ENCODE assay signal across 10 cellular contexts in the genomic region with DNA sequence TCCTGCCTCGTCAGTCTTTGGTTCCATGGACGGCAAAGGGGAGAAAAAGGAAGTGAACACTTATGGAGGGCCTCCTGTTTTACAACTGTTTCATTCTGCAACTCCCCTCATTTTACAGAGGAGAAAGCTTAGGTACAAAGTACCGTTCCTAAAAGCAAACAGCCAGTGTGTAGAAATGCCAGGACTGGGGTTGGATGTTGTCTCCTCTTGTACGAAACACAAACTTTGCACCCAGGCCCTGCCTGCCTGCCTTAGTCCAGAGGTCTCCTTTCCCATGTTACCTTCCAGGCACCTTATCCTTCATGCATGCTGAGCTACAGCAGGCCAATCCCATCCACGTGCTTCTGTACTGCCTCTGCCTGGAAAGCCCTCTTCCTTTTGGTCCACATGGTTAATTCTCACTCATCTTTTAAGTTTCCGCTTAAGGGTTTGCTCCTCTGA.
DNase-seq lines count a peak whose midpoint lies in the region; ATAC-seq and TF ChIP-seq lines count a peak whose summit lies in the region.
"Had no signal": no experiment of that assay in that cellular context is flagged by ENCODE, and none has a peak within 500 bp of the region (broad histone marks: within the 10 kb centered on the region; RNA-seq: fewer than 3 reads in every experiment).

No MANE protein-coding gene starts in this region.

- no peaks in the 10 kb centered on the region for H3K9me3 ChIP-seq in SU-DHL-6 (ENCODE audit: insufficient read depth, low read length)
- H3K9me3 ChIP-seq in HAP-1, result no peaks in the 10 kb centered on the region

- H2AFZ ChIP-seq in SU-DHL-6 (ENCODE audit: low read depth, low read length, severe bottlenecking), result peak overlapping the region; percentile 88

- no peaks in the 10 kb centered on the region for H4K20me1 ChIP-seq in SU-DHL-6 (ENCODE audit: low read depth, low read length)

- H3K79me2 ChIP-seq in SU-DHL-6 (ENCODE audit: insufficient read depth, low read length), result no peaks in the 10 kb centered on the region

- ATAC-seq in HG03378 (IDR thresholded peaks at IDR 0.05; ENCODE audit: unreplicated experiment), result no peak

- peak overlapping the region; percentile 54 for H3K9ac ChIP-seq in SU-DHL-6 (ENCODE audit: low read length)

- no peak for TF ChIP-seq CTCF in SU-DHL-6 (IDR thresholded peaks at IDR 0.05; ENCODE audit: insufficient read depth, low read length, poor library complexity, severe bottlenecking)

- peaks cover 0 to 2% (median 2%) of the 10 kb centered on the region in 3 donors for H3K27me3 Mint-ChIP-seq in immature natural killer cell (ENCODE audit: low read depth in 3 of 3)
- H3K27me3 Mint-ChIP-seq: brain had no signal

- H3K4me2 ChIP-seq in SU-DHL-6 (ENCODE audit: low read depth, low read length, poor library complexity, severe bottlenecking), result peak overlapping the region; percentile 98

- H3K4me1 Mint-ChIP-seq in immature natural killer cell, result peaks cover 58 to 66% of the 10 kb centered on the region in 2 donors

- no peaks in the 10 kb centered on the region for H3K27me3 ChIP-seq in SU-DHL-6 (ENCODE audit: low read length)
- no peaks in the 10 kb centered on the region for H3K27me3 ChIP-seq in HAP-1 (ENCODE audit: low read depth)

- peaks cover 0 to 2% (median 0%) of the 10 kb centered on the region in 6 donors for H3K9me3 Mint-ChIP-seq in immature natural killer cell

- peak overlapping the region; percentile 72 to 87 (median 76) for H3K4me3 Mint-ChIP-seq in immature natural killer cell
- H3K4me3 Mint-ChIP-seq: brain had no signal

- H3K36me3 ChIP-seq in SU-DHL-6 (ENCODE audit: low read length), result no peaks in the 10 kb centered on the region
- H3K36me3 ChIP-seq in HAP-1 (replicated peaks), result no peaks in the 10 kb centered on the region

- no peaks in the 10 kb centered on the region for H3K36me3 Mint-ChIP-seq in immature natural killer cell
- H3K36me3 Mint-ChIP-seq: brain had no signal

- peak; percentile 8 for DNase-seq in stimulated activated CD4-positive, alpha-beta T cell treated with anti-CD3 and anti-CD28 coated beads, Interleukin-4, amount 100 ng/mL, for 24 hours
- DNase-seq in stimulated activated CD4-positive, alpha-beta T cell treated with anti-CD3 and anti-CD28 coated beads, Interleukin-1b, Interleukin-23, amount 100 ng/mL, for 48 hours, result no peak
- DNase-seq in immature natural killer cell, result no peak
- DNase-seq in HAP-1 (ENCODE audit: low spot score in 2 of 2), result no peak
- no peak for DNase-seq in NCI-H128 (lab: John Stamatoyannopoulos, UW; ENCODE audit: unreplicated experiment)
- no peak for DNase-seq in putamen (ENCODE audit: low spot score)
- DNase-seq: NCI-H1105 treated with DMSO at 0.1 percent for 48 hours had no signal

- H3K4me1 ChIP-seq in HAP-1, result no peaks in the 10 kb centered on the region

- H3K9me2 ChIP-seq in SU-DHL-6 (replicated peaks; ENCODE audit: insufficient read depth, low read length), result no peaks in the 10 kb centered on the region

- in situ Hi-C loops in HAP-1 (cut with MboI; ENCODE audit: low sequenced_read_pairs), result no loop called here

- H3K27ac Mint-ChIP-seq in immature natural killer cell, result peak overlapping the region; percentile 89 to 96 (median 94)
- H3K27ac Mint-ChIP-seq: brain had no signal

- peaks cover 24% of the 10 kb centered on the region for H3F3A ChIP-seq in SU-DHL-6 (ENCODE audit: insufficient read depth)

- peak overlapping the region; percentile 94 for H3K27ac ChIP-seq in SU-DHL-6 (ENCODE audit: low read depth, low read length)

- H3K4me3 ChIP-seq in SU-DHL-6 (ENCODE audit: insufficient read depth, low read length, poor library complexity, severe bottlenecking) (peak overlapping the region; percentile 14), HAP-1 (no peak overlapping the region)
